ENCODE assay signal across 10 cellular contexts in the genomic region with DNA sequence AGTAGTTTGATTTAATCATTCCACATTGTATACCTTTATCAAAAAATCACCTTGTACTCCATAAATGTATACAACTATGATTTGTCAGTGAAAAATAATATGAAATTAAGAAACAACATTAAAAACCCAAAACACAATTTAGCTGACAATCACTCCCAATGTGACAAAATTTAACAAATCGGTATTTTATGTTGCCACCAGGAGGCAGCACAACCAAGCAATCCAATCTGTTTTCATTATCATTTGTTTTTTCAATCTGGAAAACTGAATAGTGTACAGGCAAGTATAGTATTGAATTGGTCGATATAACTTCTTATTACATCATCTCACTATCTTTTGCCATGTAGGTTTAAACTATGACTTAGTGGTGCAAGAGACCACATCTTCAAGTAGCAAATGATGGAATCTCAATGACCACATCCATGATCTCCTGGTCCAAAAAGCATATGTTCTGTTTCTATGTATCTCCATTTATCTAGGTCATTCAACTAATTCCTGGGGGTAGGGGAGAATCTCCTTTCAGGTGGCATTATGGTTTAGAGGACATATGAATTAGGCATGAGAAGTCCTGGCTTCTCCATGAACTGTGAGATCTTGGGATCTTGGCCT.
DNase-seq lines count a peak whose midpoint lies in the region; ATAC-seq and TF ChIP-seq lines count a peak whose summit lies in the region.
"Had no signal": no experiment of that assay in that cellular context is flagged by ENCODE, and none has a peak within 500 bp of the region (broad histone marks: within the 10 kb centered on the region; RNA-seq: fewer than 3 reads in every experiment).

No MANE protein-coding gene starts in this region.

- no peak for TF ChIP-seq POLR2A in gastrocnemius medialis (IDR thresholded peaks at IDR 0.05)

- WGBS in liver, result 22% methylated on average over 2 of the region's 2 CpGs

- peak; percentile 8 for DNase-seq in Daoy (ENCODE audit: low read depth)
- peak; percentile 34 for DNase-seq in HT1080 (ENCODE audit: low read depth)
- DNase-seq in ascending aorta (ENCODE audit: low spot score in 2 of 2), result no peak
- DNase-seq in middle frontal gyrus (ENCODE audit: extremely low spot score, low spot score), result no peak
- DNase-seq in gastrocnemius medialis, result no peak
- no peak for DNase-seq in left lung

- H3K9me3 ChIP-seq in ascending aorta (no peaks in the 10 kb centered on the region), liver (ENCODE audit: control insufficient read depth in 4 of 4, low read length in 3 of 4) (peaks cover 0 to 1% (median 0%) of the 10 kb centered on the region in 4 donors), gastrocnemius medialis (no peaks in the 10 kb centered on the region), left lung (no peaks in the 10 kb centered on the region)

- no peaks in the 10 kb centered on the region for H3K27me3 ChIP-seq in ascending aorta
- no peaks in the 10 kb centered on the region for H3K27me3 ChIP-seq in liver (ENCODE audit: control insufficient read depth in 4 of 4, insufficient read depth in 4 of 4, low read length in 3 of 4)
- H3K27me3 ChIP-seq in gastrocnemius medialis, result no peaks in the 10 kb centered on the region
- H3K27me3 ChIP-seq in left lung, result no peaks in the 10 kb centered on the region

- H3K4me3 ChIP-seq in ascending aorta, result no peak overlapping the region
- H3K4me3 ChIP-seq in liver (ENCODE audit: low read depth in 1 of 3, low read length in 3 of 3), result no peak overlapping the region
- no peak overlapping the region for H3K4me3 ChIP-seq in gastrocnemius medialis
- no peak overlapping the region for H3K4me3 ChIP-seq in left lung

- TF ChIP-seq CTCF in 22Rv1 (IDR thresholded peaks at IDR 0.05) (peak; percentile 83), ascending aorta (IDR thresholded peaks at IDR 0.05) (peak in 2 of 3 experiments; percentile 32 to 42), liver (IDR thresholded peaks at IDR 0.05; ENCODE audit: low read depth, low read length, missing input control) (peak; percentile 58), gastrocnemius medialis (IDR thresholded peaks at IDR 0.05 in 4 of 5, conservative IDR thresholded peaks at IDR 0.05 in 1 of 5) (peak in 1 of 5 experiments; percentile 18), left lung (IDR thresholded peaks at IDR 0.05) (peak in 1 of 2 donors; percentile 48)

- H3K4me1 ChIP-seq in ascending aorta, result no peaks in the 10 kb centered on the region
- no peaks in the 10 kb centered on the region for H3K4me1 ChIP-seq in liver (ENCODE audit: control insufficient read depth in 4 of 4, insufficient read depth in 4 of 4, low read length in 3 of 4)
- H3K4me1 ChIP-seq in gastrocnemius medialis, result no peaks in the 10 kb centered on the region
- H3K4me1 ChIP-seq in left lung, result no peaks in the 10 kb centered on the region

- H3K36me3 ChIP-seq in ascending aorta, result no peaks in the 10 kb centered on the region
- no peaks in the 10 kb centered on the region for H3K36me3 ChIP-seq in liver (ENCODE audit: control insufficient read depth in 4 of 4, insufficient read depth in 3 of 4, low read depth in 1 of 4, low read length in 3 of 4)
- no peaks in the 10 kb centered on the region for H3K36me3 ChIP-seq in gastrocnemius medialis
- no peaks in the 10 kb centered on the region for H3K36me3 ChIP-seq in left lung

- TF ChIP-seq RAD21 in liver (IDR thresholded peaks at IDR 0.05), result peak; percentile 82 to 88

- no peak overlapping the region for H3K9ac ChIP-seq in liver (ENCODE audit: low read depth in 1 of 2, low read length in 2 of 2)

- H3K27ac ChIP-seq in 22Rv1 (no peak overlapping the region), ascending aorta (no peak overlapping the region), liver (ENCODE audit: low read depth in 1 of 2, low read length in 2 of 2) (no peak overlapping the region), gastrocnemius medialis (no peak overlapping the region), left lung (no peak overlapping the region)
- H3K27ac ChIP-seq: epithelial cell of prostate had no signal

- in situ Hi-C loops in gastrocnemius medialis (cut with MboI; ENCODE audit: low sequenced_read_pairs in 4 of 4), result no loop called here

- ATAC-seq in gastrocnemius medialis (no peak), left lung (no peak)
- ATAC-seq: stimulated activated effector memory CD8-positive, alpha-beta T cell treated with anti-CD3 and anti-CD28 coated beads, Interleukin-12 subunit alpha, Interleukin-12 subunit beta, amount 100 ng/mL, for 72 hours had no signal

- intact Hi-C loops in ascending aorta (cut with DNase I) (no loop called here), gastrocnemius medialis (cut with DNase I; ENCODE audit: low total_unique reads) (no loop called here), left lung (cut with DNase I) (no loop called here)

TF ChIP-seq in liver, 16 proteins besides CTCF, POLR2A, EP300 and RAD21:
- TF ChIP-seq, protein P1, sequence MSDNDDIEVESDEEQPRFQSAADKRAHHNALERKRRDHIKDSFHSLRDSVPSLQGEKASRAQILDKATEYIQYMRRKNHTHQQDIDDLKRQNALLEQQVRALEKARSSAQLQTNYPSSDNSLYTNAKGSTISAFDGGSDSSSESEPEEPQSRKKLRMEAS (IDR thresholded peaks at IDR 0.05), result no peak
- TF ChIP-seq RXRA (IDR thresholded peaks at IDR 0.05) (no peak), JUND (IDR thresholded peaks at IDR 0.05) (no peak), HNF4G (IDR thresholded peaks at IDR 0.05) (no peak), TAF1 (conservative IDR thresholded peaks at IDR 0.05) (no peak), FOXA2 (IDR thresholded peaks at IDR 0.05) (no peak), REST (IDR thresholded peaks at IDR 0.05) (no peak), GABPA (IDR thresholded peaks at IDR 0.05 in 1 of 2, conservative IDR thresholded peaks at IDR 0.05 in 1 of 2) (no peak), SP1 (IDR thresholded peaks at IDR 0.05) (no peak), ATF3 (IDR thresholded peaks at IDR 0.05) (no peak), FOXA1 (IDR thresholded peaks at IDR 0.05) (no peak), NR2F2 (IDR thresholded peaks at IDR 0.05) (no peak)
- TF ChIP-seq, protein P2, sequence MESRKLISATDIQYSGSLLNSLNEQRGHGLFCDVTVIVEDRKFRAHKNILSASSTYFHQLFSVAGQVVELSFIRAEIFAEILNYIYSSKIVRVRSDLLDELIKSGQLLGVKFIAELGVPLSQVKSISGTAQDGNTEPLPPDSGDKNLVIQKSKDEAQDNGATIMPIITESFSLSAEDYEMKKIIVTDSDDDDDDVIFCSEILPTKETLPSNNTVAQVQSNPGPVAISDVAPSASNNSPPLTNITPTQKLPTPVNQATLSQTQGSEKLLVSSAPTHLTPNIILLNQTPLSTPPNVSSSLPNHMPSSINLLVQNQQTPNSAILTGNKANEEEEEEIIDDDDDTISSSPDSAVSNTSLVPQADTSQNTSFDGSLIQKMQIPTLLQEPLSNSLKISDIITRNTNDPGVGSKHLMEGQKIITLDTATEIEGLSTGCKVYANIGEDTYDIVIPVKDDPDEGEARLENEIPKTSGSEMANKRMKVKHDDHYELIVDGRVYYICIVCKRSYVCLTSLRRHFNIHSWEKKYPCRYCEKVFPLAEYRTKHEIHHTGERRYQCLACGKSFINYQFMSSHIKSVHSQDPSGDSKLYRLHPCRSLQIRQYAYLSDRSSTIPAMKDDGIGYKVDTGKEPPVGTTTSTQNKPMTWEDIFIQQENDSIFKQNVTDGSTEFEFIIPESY (IDR thresholded peaks at IDR 0.05), result no peak

Comparison
In these comparisons a context has a peak if more than half of its experiments do, and no peak if none do; other contexts are left out.
1. DNase-seq: peak in Daoy (single experiment) and HT1080 (single experiment); none in ascending aorta (0 of 2), middle frontal gyrus (single experiment), gastrocnemius medialis (0 of 2) and left lung (0 of 2).